Comparison of ENCODE assay signal across 13 cellular contexts in the genomic region with DNA sequence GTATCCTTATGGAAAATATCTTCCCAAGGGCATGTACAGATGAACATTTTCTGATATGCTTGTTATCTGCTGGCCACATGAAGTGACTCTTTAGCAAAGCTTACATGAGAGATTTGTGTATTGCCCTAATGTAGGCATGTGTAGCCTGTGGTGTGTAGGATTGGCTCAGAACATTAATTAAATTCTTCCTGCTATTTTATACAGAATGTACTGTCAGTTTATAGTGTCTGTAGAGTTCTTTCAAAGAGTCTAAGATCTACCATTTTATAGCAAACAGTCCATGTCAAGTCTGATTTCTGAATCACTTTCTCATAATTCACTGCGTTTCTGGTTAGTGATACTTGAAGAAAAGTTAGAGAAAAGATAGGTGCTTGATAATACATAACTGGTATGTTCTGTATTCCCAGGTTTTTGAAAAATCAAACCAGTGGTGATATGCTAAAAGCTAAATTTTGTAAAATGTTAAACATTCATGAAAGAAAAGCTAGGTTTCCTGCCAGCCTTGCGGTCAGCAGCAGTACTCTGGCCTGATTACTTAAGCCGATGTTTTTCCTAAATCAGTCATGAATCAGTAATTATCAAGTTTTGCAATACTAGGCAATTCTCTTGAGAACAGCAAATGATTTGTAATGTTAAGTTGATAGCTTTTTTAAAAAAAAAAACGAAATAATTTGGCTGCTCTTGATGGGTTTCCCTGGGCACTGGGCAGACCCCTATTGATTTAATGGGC. TPM values are rescaled to one million over a fixed set of nuclear protein-coding genes. Genes with fewer than 3 reads are reported as not detected.
DNase-seq lines count a peak whose midpoint lies in the region; ATAC-seq, FAIRE-seq and TF ChIP-seq lines count a peak whose summit lies in the region.
"Had no signal": no experiment of that assay in that cellular context is flagged by ENCODE, and none has a peak within 500 bp of the region (broad histone marks: within the 10 kb centered on the region; RNA-seq: fewer than 3 reads in every experiment).

No MANE protein-coding gene starts in this region.

- H3K27ac ChIP-seq in heart right ventricle, result peak overlapping the region in 6 of 10 donors; percentile 16 to 65 (median 29)
- H3K27ac ChIP-seq in subcutaneous abdominal adipose tissue (ENCODE audit: low read depth, low read length), result peak overlapping the region; percentile 72
- peak overlapping the region in 1 of 4 donors; percentile 25 for H3K27ac ChIP-seq in esophagus muscularis mucosa (replicated peaks in 1 of 4)

- TF ChIP-seq EP300 in esophagus muscularis mucosa (IDR thresholded peaks at IDR 0.05), result no peak

- 62 to 67% methylated on average over 4 of the region's 4 CpGs for WGBS in heart right ventricle, 2 donors
- WGBS in esophagus muscularis mucosa, result 64% methylated on average over 4 of the region's 4 CpGs

- intact Hi-C loops in heart right ventricle (cut with DNase I), result loop anchor here in 1 of 10 donors (5.0 kb wide), 1 partner anchor 172 kb away; no protein-coding TSS in a partner anchor
- intact Hi-C loops in esophagus muscularis mucosa (cut with DNase I), result no loop called here

- H3K9ac ChIP-seq in subcutaneous abdominal adipose tissue (ENCODE audit: low read length in 5 of 5), result peak overlapping the region in 4 of 5 donors; percentile 30 to 73 (median 57)

- H3K36me3 ChIP-seq in heart right ventricle (no peaks in the 10 kb centered on the region), subcutaneous abdominal adipose tissue (ENCODE audit: control insufficient read depth in 5 of 5, insufficient read depth in 5 of 5, low read length in 5 of 5) (no peaks in the 10 kb centered on the region), esophagus muscularis mucosa (no peaks in the 10 kb centered on the region)
- H3K36me3 ChIP-seq: stomach had no signal

- peak in 4 of 8 donors; percentile 17 to 57 (median 44) for ATAC-seq in heart right ventricle
- ATAC-seq: HepG2, Panc1 had no signal

- H3K9me3 ChIP-seq in heart right ventricle, result no peaks in the 10 kb centered on the region
- H3K9me3 ChIP-seq in subcutaneous abdominal adipose tissue (ENCODE audit: control insufficient read depth in 5 of 5, low read length in 5 of 5), result no peaks in the 10 kb centered on the region
- no peaks in the 10 kb centered on the region for H3K9me3 ChIP-seq in esophagus muscularis mucosa
- H3K9me3 ChIP-seq: stomach had no signal

- H3K4me3 ChIP-seq in heart right ventricle (no peak overlapping the region), subcutaneous abdominal adipose tissue (ENCODE audit: low read depth in 1 of 5, low read length in 5 of 5) (peak overlapping the region in 2 of 5 donors; percentile 7 to 15), esophagus muscularis mucosa (no peak overlapping the region)
- H3K4me3 ChIP-seq: stomach had no signal

- DNase-seq in HCEC 1CT (peak; percentile 70), astrocyte of the hippocampus (ENCODE audit: low read depth, low spot score) (peak; percentile 54), heart right ventricle (no peak), esophagus muscularis mucosa (ENCODE audit: extremely low spot score) (no peak), GM12892 (ENCODE audit: insufficient read length) (no peak)
- no peak for DNase-seq in activated effector memory CD4-positive, alpha-beta T cell treated with anti-CD3 and anti-CD28 coated beads, Interleukin-2, amount 50 U/mL, for 16 hours
- DNase-seq: activated CD4-positive, alpha-beta T cell treated with anti-CD3 and anti-CD28 coated beads, Interleukin-2, amount 10 ng/mL, durations not matched to agents 7 days and 5 days; retina; stomach; T-helper 2 cell had no signal

- H3K27me3 ChIP-seq in heart right ventricle (no peaks in the 10 kb centered on the region), subcutaneous abdominal adipose tissue (ENCODE audit: control insufficient read depth in 5 of 5, insufficient read depth in 4 of 5, low read length in 5 of 5) (no peaks in the 10 kb centered on the region), esophagus muscularis mucosa (peaks cover 0 to 3% (median 0%) of the 10 kb centered on the region in 4 donors)
- H3K27me3 ChIP-seq: stomach had no signal

- no peak for TF ChIP-seq CTCF in heart right ventricle (IDR thresholded peaks at IDR 0.05)
- TF ChIP-seq CTCF in esophagus muscularis mucosa (IDR thresholded peaks at IDR 0.05), result no peak

- TF ChIP-seq POLR2A in esophagus muscularis mucosa (IDR thresholded peaks at IDR 0.05; ENCODE audit: low read depth) (no peak), GM12892 (IDR thresholded peaks at IDR 0.05; ENCODE audit: low read depth, low read length) (no peak)

- peaks cover 0 to 11% (median 0%) of the 10 kb centered on the region in 9 donors for H3K4me1 ChIP-seq in heart right ventricle
- peaks cover 0 to 32% (median 12%) of the 10 kb centered on the region in 5 donors for H3K4me1 ChIP-seq in subcutaneous abdominal adipose tissue (ENCODE audit: control insufficient read depth in 5 of 5, insufficient read depth in 5 of 5, low read length in 5 of 5)
- H3K4me1 ChIP-seq in esophagus muscularis mucosa, result no peaks in the 10 kb centered on the region

- no peak for FAIRE-seq in GM12892 (lab: Jason Lieb, UNC)
- FAIRE-seq: HepG2 had no signal

RNA-seq across cellular contexts. Expression of gene EFEMP1, which starts 30.9 kb away (rescaled TPM):
- 100 to 1,000 TPM in 1 of 10 donors, 10 to 100 TPM in 9; 18.6 to 157 (median 32.5) TPM for total RNA-seq in heart right ventricle
- 10 to 100 TPM; 15.7 to 46.9 TPM for polyA plus RNA-seq in heart right ventricle
- 100 to 1,000 TPM in 1 of 4 donors, 10 to 100 TPM in 3; 57.3 to 113 (median 81.2) TPM for total RNA-seq in esophagus muscularis mucosa
- polyA plus RNA-seq in GM12892 (2012; ENCODE audit: missing spikeins), result not detected
- total RNA-seq: activated CD4-positive, alpha-beta T cell treated with anti-CD3 and anti-CD28 coated beads, Interleukin-2, amount 10 ng/mL, durations not matched to agents 7 days and 5 days; HepG2 had no signal
- polyA plus RNA-seq: HepG2 had no signal

Comparison
In these comparisons a context has a peak if more than half of its experiments do, and no peak if none do; other contexts are left out.
1. DNase-seq: peak in HCEC 1CT (single experiment) and astrocyte of the hippocampus (single experiment); none in heart right ventricle (0 of 2), esophagus muscularis mucosa (single experiment), activated effector memory CD4-positive, alpha-beta T cell treated with anti-CD3 and anti-CD28 coated beads, Interleukin-2, amount 50 U/mL, for 16 hours (single experiment) and GM12892 (single experiment).